ENCODE assay signal across 9 cellular contexts in genomic region chr16:19294156-19294649, GRCh38. TPM values are rescaled to one million over a fixed set of nuclear protein-coding genes. Genes with fewer than 3 reads are reported as not detected.
DNase-seq lines count a peak whose midpoint lies in the region; ATAC-seq and TF ChIP-seq lines count a peak whose summit lies in the region.
"Had no signal": no experiment of that assay in that cellular context is flagged by ENCODE, and none has a peak within 500 bp of the region (broad histone marks: within the 10 kb centered on the region; RNA-seq: fewer than 3 reads in every experiment).

No MANE protein-coding gene starts in this region.

- H3K4me3 ChIP-seq in body of pancreas, result no peak overlapping the region

- H3K4me1 ChIP-seq in body of pancreas, result no peaks in the 10 kb centered on the region

- ATAC-seq in GM19467 (IDR thresholded peaks at IDR 0.05; ENCODE audit: unreplicated experiment), result peak; percentile 61
- ATAC-seq in HG03558 (IDR thresholded peaks at IDR 0.05; ENCODE audit: extremely low read depth, unreplicated experiment), result peak; percentile 53
- peak; percentile 27 for ATAC-seq in body of pancreas

- no peak overlapping the region for H3K27ac ChIP-seq in body of pancreas
- H3K27ac ChIP-seq: neutrophil had no signal

- no peak for TF ChIP-seq POLR2A in body of pancreas (IDR thresholded peaks at IDR 0.05)

- WGBS in body of pancreas, 2 donors, result 13 to 25% methylated on average over 5 of the region's 5 CpGs

- POLR2A ChIA-PET in GM10248 (lab: Yijun Ruan, JAX), result no interaction called here

- H3K9me3 ChIP-seq in body of pancreas, result no peaks in the 10 kb centered on the region
- H3K9me3 ChIP-seq: neutrophil had no signal

- CTCF ChIA-PET in GM10248 (lab: Yijun Ruan, JAX), result interaction anchor here (0.9 kb wide), 1 partner anchor 13 kb away, joined by 3 read pairs; no protein-coding TSS in a partner anchor

- peak; percentile 74 for DNase-seq in GM10248 (ENCODE audit: extremely low spot score)
- DNase-seq in body of pancreas, result peak in 3 of 4 donors; percentile 14 to 68 (median 28)
- peak; percentile 3 to 46 for DNase-seq in stimulated activated CD4-positive, alpha-beta T cell treated with anti-CD3 and anti-CD28 coated beads, Interleukin-12 subunit alpha, Interleukin-12 subunit beta, amount 100 ng/mL, for 24 hours (ENCODE audit: low read depth in 2 of 2)
- DNase-seq in effector CD4-positive, alpha-beta T cell, result no peak
- no peak for DNase-seq in DMS79 treated with DMSO at 0.1 percent for 48 hours (lab: John Stamatoyannopoulos, UW)
- no peak for DNase-seq in central memory CD4-positive, alpha-beta T cell

- H3K27me3 ChIP-seq in body of pancreas, result no peaks in the 10 kb centered on the region
- H3K27me3 ChIP-seq: neutrophil had no signal

- TF ChIP-seq CTCF in GM10248 (IDR thresholded peaks at IDR 0.05; ENCODE audit: control extremely low read depth, extremely low read depth, low read depth, missing control alignments) (no peak), body of pancreas (IDR thresholded peaks at IDR 0.05) (no peak)

- intact Hi-C loops in body of pancreas (cut with DNase I), result no loop called here

- no peaks in the 10 kb centered on the region for H3K36me3 ChIP-seq in body of pancreas (replicated peaks in 1 of 2; ENCODE audit: insufficient read depth in 1 of 2, low read depth in 2 of 2)
- H3K36me3 ChIP-seq: neutrophil had no signal

RNA-seq across cellular contexts. Expression of gene CLEC19A, which starts 8.7 kb away (rescaled TPM):
- total RNA-seq in body of pancreas, result not detected

Comparison
In these comparisons a context has a peak if more than half of its experiments do, and no peak if none do; other contexts are left out.
1. DNase-seq: peak in GM10248 (single experiment), body of pancreas (3 of 4) and stimulated activated CD4-positive, alpha-beta T cell treated with anti-CD3 and anti-CD28 coated beads, Interleukin-12 subunit alpha, Interleukin-12 subunit beta, amount 100 ng/mL, for 24 hours (2 of 2); none in effector CD4-positive, alpha-beta T cell (single experiment), DMS79 treated with DMSO at 0.1 percent for 48 hours (single experiment) and central memory CD4-positive, alpha-beta T cell (single experiment).
2. Peak in every context shown above with its lines, with median percentiles within 50 percentile points of each other: ATAC-seq.